In genomic region chr16:4882633-4883285, GRCh38 we compare ENCODE assay signal across 8 cellular contexts. TPM values are rescaled to one million over a fixed set of nuclear protein-coding genes. Genes with fewer than 3 reads are reported as not detected.
DNase-seq lines count a peak whose midpoint lies in the region; ATAC-seq and TF ChIP-seq lines count a peak whose summit lies in the region.

No MANE protein-coding gene starts in this region.

- no peaks in the 10 kb centered on the region for H4K20me1 ChIP-seq in neural progenitor cell (ENCODE audit: low read depth)

- peaks cover 14% of the 10 kb centered on the region for H3K4me1 ChIP-seq in RWPE2 (ENCODE audit: insufficient read depth, poor library complexity, severe bottlenecking)
- no peaks in the 10 kb centered on the region for H3K4me1 ChIP-seq in neural progenitor cell

- H3K4me3 Mint-ChIP-seq in neural progenitor cell, result no peak overlapping the region

- H2AFZ ChIP-seq in neural progenitor cell (replicated peaks), result no peak overlapping the region

- no peaks in the 10 kb centered on the region for H3K27me3 ChIP-seq in RWPE2 (ENCODE audit: insufficient read depth, poor library complexity, severe bottlenecking)
- no peaks in the 10 kb centered on the region for H3K27me3 ChIP-seq in neural progenitor cell

- no peak for TF ChIP-seq CTCF in RWPE2 (IDR thresholded peaks at IDR 0.05; ENCODE audit: poor library complexity, severe bottlenecking)
- TF ChIP-seq CTCF in neural progenitor cell (IDR thresholded peaks at IDR 0.05), result no peak

- H3K9me3 Mint-ChIP-seq in neural progenitor cell, result no peaks in the 10 kb centered on the region

- ATAC-seq in RWPE2 (ENCODE audit: low read depth) (peak; percentile 86), HG03045 (IDR thresholded peaks at IDR 0.05; ENCODE audit: unreplicated experiment) (no peak), GM18858 (IDR thresholded peaks at IDR 0.05; ENCODE audit: unreplicated experiment) (no peak)

- H3K27ac ChIP-seq in RWPE2 (ENCODE audit: poor library complexity, severe bottlenecking) (peak overlapping the region; percentile 68), neural progenitor cell (no peak overlapping the region)

- no peaks in the 10 kb centered on the region for H3F3A ChIP-seq in neural progenitor cell (ENCODE audit: low read depth)

- DNase-seq in HS-27A (ENCODE audit: low read depth) (peak; percentile 29), RWPE2 (ENCODE audit: low spot score) (peak; percentile 90), glomerular visceral epithelial cell (ENCODE audit: extremely low spot score) (peak; percentile 92), smooth muscle cell of the brain vasculature (ENCODE audit: low read depth, low spot score) (peak; percentile 12), neural progenitor cell (ENCODE audit: low spot score) (no peak), amygdala (lab: John Stamatoyannopoulos, UW) (no peak)

- H3K27me3 Mint-ChIP-seq in neural progenitor cell (ENCODE audit: insufficient read depth, low read depth), result peaks cover 3% of the 10 kb centered on the region

- H3K4me1 Mint-ChIP-seq in neural progenitor cell, result no peaks in the 10 kb centered on the region

- H3K4me2 ChIP-seq in neural progenitor cell, result no peak overlapping the region

- H3K36me3 Mint-ChIP-seq in neural progenitor cell, result peaks cover 45% of the 10 kb centered on the region

- H3K9ac ChIP-seq in neural progenitor cell, result no peak overlapping the region

- H3K27ac Mint-ChIP-seq in neural progenitor cell, result no peak overlapping the region

- H3K36me3 ChIP-seq in RWPE2 (ENCODE audit: low read depth), result peaks cover 99% of the 10 kb centered on the region
- no peaks in the 10 kb centered on the region for H3K36me3 ChIP-seq in neural progenitor cell

- H3K9me3 ChIP-seq in RWPE2 (ENCODE audit: severe bottlenecking), result no peaks in the 10 kb centered on the region
- H3K9me3 ChIP-seq in neural progenitor cell (ENCODE audit: low read depth), result no peaks in the 10 kb centered on the region

- H3K4me3 ChIP-seq in RWPE2 (ENCODE audit: severe bottlenecking) (no peak overlapping the region), neural progenitor cell (no peak overlapping the region)

- H3K79me2 ChIP-seq in neural progenitor cell (ENCODE audit: low read depth), result no peaks in the 10 kb centered on the region

RNA-seq across cellular contexts. Expression of gene UBN1, which starts 35.5 kb away (rescaled TPM):
- 28.4 and 32.7 TPM in 2 replicates for total RNA-seq in neural progenitor cell (ENCODE audit: low replicate concordance)

RNA-seq across cellular contexts. Expression of gene GLYR1, which starts 35.7 kb away (rescaled TPM):
- total RNA-seq in neural progenitor cell (ENCODE audit: low replicate concordance), result 53.0 and 57.0 TPM in 2 replicates

RNA-seq across cellular contexts. Expression of gene PPL, which starts 54.2 kb away (rescaled TPM):
- total RNA-seq in neural progenitor cell (ENCODE audit: low replicate concordance), result 1.0 and 2.8 TPM in 2 replicates

Comparison
In these comparisons a context has a peak if more than half of its experiments do, and no peak if none do; other contexts are left out.
1. DNase-seq: peak in HS-27A (single experiment), RWPE2 (single experiment), glomerular visceral epithelial cell (single experiment) and smooth muscle cell of the brain vasculature (single experiment); none in neural progenitor cell (single experiment) and amygdala (0 of 56).